ENCODE assay signal across 18 cellular contexts in the genomic region with DNA sequence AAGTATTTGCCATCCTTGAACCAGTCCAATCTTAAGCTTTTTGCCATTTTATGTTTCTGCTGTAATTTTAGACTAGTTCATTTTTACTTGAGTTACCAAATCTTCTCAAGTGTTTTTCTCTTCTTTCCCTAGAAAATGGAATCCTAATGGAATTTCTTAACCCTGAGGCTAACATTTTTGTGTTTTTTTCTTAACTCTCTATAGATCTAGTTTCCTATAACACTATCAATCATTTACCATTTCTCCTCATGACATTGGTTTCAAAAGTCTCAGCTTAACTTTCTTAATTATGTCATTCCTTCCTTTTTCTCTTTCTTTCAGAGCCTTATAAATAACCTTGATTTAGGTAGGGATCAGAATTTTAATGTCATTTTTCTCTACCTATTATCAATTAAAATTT. TPM values are rescaled to one million over a fixed set of nuclear protein-coding genes. Genes with fewer than 3 reads are reported as not detected.
DNase-seq lines count a peak whose midpoint lies in the region; ATAC-seq and TF ChIP-seq lines count a peak whose summit lies in the region.
"Had no signal": no experiment of that assay in that cellular context is flagged by ENCODE, and none has a peak within 500 bp of the region (broad histone marks: within the 10 kb centered on the region; RNA-seq: fewer than 3 reads in every experiment).

No MANE protein-coding gene starts in this region.

- H3K4me3 Mint-ChIP-seq in T-helper 17 cell, result no peak overlapping the region
- no peak overlapping the region for H3K4me3 Mint-ChIP-seq in neural crest cell
- H3K4me3 Mint-ChIP-seq: activated naive CD8-positive, alpha-beta T cell; stimulated activated effector memory CD8-positive, alpha-beta T cell treated with anti-CD3 and anti-CD28 coated beads, Interleukin-12 subunit alpha, Interleukin-12 subunit beta, amount 100 ng/mL, for 72 hours had no signal

- ATAC-seq in GM18511 (IDR thresholded peaks at IDR 0.05; ENCODE audit: unreplicated experiment), result peak; percentile 75
- peak; percentile 65 for ATAC-seq in GM21447 (IDR thresholded peaks at IDR 0.05; ENCODE audit: unreplicated experiment)
- no peak for ATAC-seq in T-helper 17 cell
- no peak for ATAC-seq in GM19463 (IDR thresholded peaks at IDR 0.05; ENCODE audit: unreplicated experiment)
- ATAC-seq: stimulated activated effector memory CD8-positive, alpha-beta T cell treated with anti-CD3 and anti-CD28 coated beads, Interleukin-12 subunit alpha, Interleukin-12 subunit beta, amount 100 ng/mL, for 72 hours had no signal

- DNase-seq in T-helper 17 cell (no peak), neural crest cell (ENCODE audit: low read depth, low spot score) (no peak), erythroblast (lab: John Stamatoyannopoulos, UW) (no peak)
- no peak for DNase-seq in activated CD4-positive, alpha-beta T cell treated with anti-CD3 and anti-CD28 coated beads for 48 hours
- DNase-seq in activated CD4-positive, CD25-positive, alpha-beta regulatory T cell (lab: John Stamatoyannopoulos, UW), result no peak
- DNase-seq: activated T-cell treated with anti-CD3 and anti-CD28 coated beads, Interleukin-2, amount 50 U/mL, for 1 hour; brain microvascular endothelial cell; H7; Kasumi-1; NCI-H1105; transverse colon had no signal

- H3K4me1 Mint-ChIP-seq in T-helper 17 cell, result peaks cover 11% of the 10 kb centered on the region
- H3K4me1 Mint-ChIP-seq in neural crest cell, result no peaks in the 10 kb centered on the region
- H3K4me1 Mint-ChIP-seq: stimulated activated effector memory CD8-positive, alpha-beta T cell treated with anti-CD3 and anti-CD28 coated beads, Interleukin-12 subunit alpha, Interleukin-12 subunit beta, amount 100 ng/mL, for 72 hours had no signal

- no peaks in the 10 kb centered on the region for H3K9me3 Mint-ChIP-seq in neural crest cell
- H3K9me3 Mint-ChIP-seq: stimulated activated effector memory CD8-positive, alpha-beta T cell treated with anti-CD3 and anti-CD28 coated beads, Interleukin-12 subunit alpha, Interleukin-12 subunit beta, amount 100 ng/mL, for 72 hours had no signal

- H3K27ac Mint-ChIP-seq in T-helper 17 cell, result peak overlapping the region; percentile 86
- peak overlapping the region; percentile 54 for H3K27ac Mint-ChIP-seq in neural crest cell (ENCODE audit: unreplicated experiment)
- H3K27ac Mint-ChIP-seq: stimulated activated effector memory CD8-positive, alpha-beta T cell treated with anti-CD3 and anti-CD28 coated beads, Interleukin-12 subunit alpha, Interleukin-12 subunit beta, amount 100 ng/mL, for 72 hours had no signal

- H3K9me3 ChIP-seq in T-helper 17 cell (ENCODE audit: control insufficient read depth, low read length, poor library complexity, severe bottlenecking), result no peaks in the 10 kb centered on the region
- H3K9me3 ChIP-seq: BLaER1, prostate gland, transverse colon had no signal

- H3K36me3 Mint-ChIP-seq in T-helper 17 cell (ENCODE audit: low read depth), result peaks cover 12% of the 10 kb centered on the region
- H3K36me3 Mint-ChIP-seq in neural crest cell (ENCODE audit: low read depth), result peaks cover 17% of the 10 kb centered on the region

- no peak for TF ChIP-seq CTCF in neural crest cell (conservative IDR thresholded peaks at IDR 0.05)

- H3K27me3 Mint-ChIP-seq in T-helper 17 cell (no peaks in the 10 kb centered on the region), neural crest cell (ENCODE audit: low read depth) (no peaks in the 10 kb centered on the region)
- H3K27me3 Mint-ChIP-seq: activated naive CD8-positive, alpha-beta T cell had no signal

- TF ChIP-seq POLR2A in erythroblast (IDR thresholded peaks at IDR 0.05; ENCODE audit: low read length), result no peak

RNA-seq across cellular contexts. Expression of a gene that starts 54.8 kb away (rescaled TPM):
- 100 to 1,000 TPM in 1 of 2 donors, 10 to 100 TPM in 1; 95.3 to 103 TPM for total RNA-seq in T-helper 17 cell
- total RNA-seq in neural crest cell, result 95.2 and 96.5 TPM in 2 replicates

Comparison
In these comparisons a context has a peak if more than half of its experiments do, and no peak if none do; other contexts are left out.
1. ATAC-seq: peak in GM18511 (single experiment) and GM21447 (single experiment); none in T-helper 17 cell (single experiment) and GM19463 (single experiment).